9 cellular contexts compared by ENCODE assay signal in genomic region chr20:37243076-37243936, GRCh38. TPM values are rescaled to one million over a fixed set of nuclear protein-coding genes. Genes with fewer than 3 reads are reported as not detected.
DNase-seq lines count a peak whose midpoint lies in the region; ATAC-seq and TF ChIP-seq lines count a peak whose summit lies in the region.
"Had no signal": no experiment of that assay in that cellular context is flagged by ENCODE, and none has a peak within 500 bp of the region (broad histone marks: within the 10 kb centered on the region; RNA-seq: fewer than 3 reads in every experiment).

No MANE protein-coding gene starts in this region.

- H3K9me3 Mint-ChIP-seq in CD14-positive monocyte, result no peaks in the 10 kb centered on the region
- H3K9me3 Mint-ChIP-seq in central memory CD8-positive, alpha-beta T cell, result no peaks in the 10 kb centered on the region
- H3K9me3 Mint-ChIP-seq: activated T-helper 17 cell treated with anti-CD3 and anti-CD28 coated beads, Interleukin-2, amount 50 U/mL, for 72 hours had no signal

- H3K36me3 Mint-ChIP-seq in CD14-positive monocyte, result peaks cover 58 to 63% of the 10 kb centered on the region in 2 donors
- peaks cover 44% of the 10 kb centered on the region for H3K36me3 Mint-ChIP-seq in central memory CD8-positive, alpha-beta T cell (ENCODE audit: insufficient read depth)

- peak overlapping the region in 4 of 7 donors; percentile 20 to 55 (median 32) for H3K27ac Mint-ChIP-seq in CD14-positive monocyte
- H3K27ac Mint-ChIP-seq in central memory CD8-positive, alpha-beta T cell (ENCODE audit: low read depth), result peak overlapping the region; percentile 6
- H3K27ac Mint-ChIP-seq: activated T-helper 17 cell treated with anti-CD3 and anti-CD28 coated beads, Interleukin-2, amount 50 U/mL, for 72 hours had no signal

- peaks cover 42% of the 10 kb centered on the region for H3K36me3 ChIP-seq in SJCRH30

- no peaks in the 10 kb centered on the region for H3K9me3 ChIP-seq in SJCRH30 (replicated peaks)

- H3K27me3 Mint-ChIP-seq in CD14-positive monocyte (ENCODE audit: low read depth in 3 of 3), result peaks cover 0 to 3% (median 0%) of the 10 kb centered on the region in 3 donors
- H3K27me3 Mint-ChIP-seq in central memory CD8-positive, alpha-beta T cell, result no peaks in the 10 kb centered on the region
- H3K27me3 Mint-ChIP-seq: activated T-helper 17 cell treated with anti-CD3 and anti-CD28 coated beads, Interleukin-2, amount 50 U/mL, for 72 hours had no signal

- no peak overlapping the region for H3K4me3 ChIP-seq in HFF-Myc (replicated peaks; ENCODE audit: low read depth, low read length)
- H3K4me3 ChIP-seq in SJCRH30, result no peak overlapping the region

- DNase-seq in CD14-positive monocyte (ENCODE audit: low spot score) (no peak), HFF-Myc (ENCODE audit: extremely low read depth, low read depth) (no peak), left lobe of liver (ENCODE audit: low spot score) (peak; percentile 82), NCI-H1092 (lab: John Stamatoyannopoulos, UW) (no peak), SJCRH30 (no peak), activated T-cell treated with anti-CD3 and anti-CD28 coated beads for 4 hours (no peak)
- DNase-seq in central memory CD8-positive, alpha-beta T cell (ENCODE audit: low spot score in 2 of 2), result no peak

- H3K4me1 Mint-ChIP-seq in CD14-positive monocyte, result peaks cover 2% of the 10 kb centered on the region
- H3K4me1 Mint-ChIP-seq in central memory CD8-positive, alpha-beta T cell, result no peaks in the 10 kb centered on the region
- H3K4me1 Mint-ChIP-seq: activated T-helper 17 cell treated with anti-CD3 and anti-CD28 coated beads, Interleukin-2, amount 50 U/mL, for 72 hours had no signal

- H3K4me1 ChIP-seq in SJCRH30, result peaks cover 35% of the 10 kb centered on the region

- intact Hi-C loops in CD14-positive monocyte (cut with micrococcal nuclease), result no loop called here

- no peak for ATAC-seq in central memory CD8-positive, alpha-beta T cell (replicated peaks; ENCODE audit: extremely low read depth, poor library complexity, severe bottlenecking)
- ATAC-seq in left lobe of liver, result peak; percentile 84
- ATAC-seq in GM21786 (IDR thresholded peaks at IDR 0.05; ENCODE audit: unreplicated experiment), result no peak
- ATAC-seq: activated T-helper 17 cell treated with anti-CD3 and anti-CD28 coated beads, Interleukin-2, amount 50 U/mL, for 72 hours had no signal

- H3K4me3 Mint-ChIP-seq in CD14-positive monocyte, result no peak overlapping the region
- H3K4me3 Mint-ChIP-seq in central memory CD8-positive, alpha-beta T cell, result no peak overlapping the region
- H3K4me3 Mint-ChIP-seq: activated T-helper 17 cell treated with anti-CD3 and anti-CD28 coated beads, Interleukin-2, amount 50 U/mL, for 72 hours had no signal

- no peak for TF ChIP-seq CTCF in CD14-positive monocyte (IDR thresholded peaks at IDR 0.05)
- TF ChIP-seq CTCF in HFF-Myc (IDR thresholded peaks at IDR 0.05; ENCODE audit: low read depth, low read length, missing control alignments), result peak; percentile 17

- H3K27me3 ChIP-seq in SJCRH30, result no peaks in the 10 kb centered on the region

- no peak overlapping the region for H3K27ac ChIP-seq in SJCRH30

RNA-seq across cellular contexts. Expression of gene GHRH, which starts 18.3 kb away (rescaled TPM):
- not detected for polyA plus RNA-seq in CD14-positive monocyte
- not detected for total RNA-seq in left lobe of liver
- not detected in 2 replicates for total RNA-seq in SJCRH30 (2014; rRNA removed; shearing (Covaris generic))
- total RNA-seq: activated T-helper 17 cell treated with anti-CD3 and anti-CD28 coated beads, Interleukin-2, amount 50 U/mL, for 72 hours had no signal

RNA-seq across cellular contexts. Expression of gene MANBAL, which starts 46.1 kb away (rescaled TPM):
- polyA plus RNA-seq in CD14-positive monocyte, result 10 to 100 TPM; 17.1 to 17.3 TPM
- total RNA-seq in left lobe of liver, result 12.3 TPM
- 28.9 and 32.4 TPM in 2 replicates for total RNA-seq in SJCRH30 (2014; rRNA removed; shearing (Covaris generic))
